17 cellular contexts compared by ENCODE assay signal in the genomic region with DNA sequence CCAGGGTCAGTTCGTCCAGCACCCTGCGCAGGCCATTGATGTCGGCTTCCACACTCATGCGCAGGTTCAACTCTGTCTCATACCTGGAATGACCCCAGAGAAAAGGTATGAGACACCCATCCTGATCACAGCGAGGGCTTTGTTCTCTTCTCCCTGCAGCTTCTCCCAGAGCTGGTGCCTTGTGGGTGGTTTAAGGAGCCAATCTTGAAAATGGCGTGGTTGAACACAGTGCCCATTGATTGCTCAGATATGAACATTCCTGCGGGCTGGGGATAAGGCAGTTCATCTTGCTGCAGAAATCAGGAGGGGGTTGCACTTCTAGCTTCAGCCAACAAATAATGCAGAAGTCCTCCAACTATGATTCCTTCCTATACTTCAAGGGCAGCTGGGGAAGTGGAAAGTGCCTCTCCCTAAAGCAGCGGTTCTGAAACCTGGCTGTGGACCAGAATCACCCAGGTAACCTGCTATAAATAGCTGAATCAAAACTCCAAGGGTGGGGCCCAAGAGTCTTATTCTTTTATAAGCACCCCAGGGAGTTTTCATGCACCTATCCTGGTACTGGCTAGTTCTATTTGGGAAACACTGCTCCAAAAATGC. TPM values are rescaled to one million over a fixed set of nuclear protein-coding genes. Genes with fewer than 3 reads are reported as not detected.
"Had no signal": no experiment of that assay in that cellular context is flagged by ENCODE, and none has a peak within 500 bp of the region (broad histone marks: within the 10 kb centered on the region; RNA-seq: fewer than 3 reads in every experiment).

No MANE protein-coding gene starts in this region.

RNA-seq across cellular contexts. Expression of gene KRT14, which starts 2.3 kb away (rescaled TPM):
- total RNA-seq: colonic mucosa; kidney epithelial cell; liver; naive thymus-derived CD8-positive, alpha-beta T cell; sigmoid colon had no signal
- polyA plus RNA-seq: liver; naive thymus-derived CD8-positive, alpha-beta T cell; neural cell had no signal

RNA-seq across cellular contexts. Expression of gene KRT9, which starts 12.6 kb away (rescaled TPM):
- total RNA-seq: colonic mucosa; dermis blood vessel endothelial cell; esophagus muscularis mucosa; hepatocyte; kidney epithelial cell; left colon; liver; mucosa of descending colon; naive thymus-derived CD8-positive, alpha-beta T cell; osteoblast; pulmonary artery endothelial cell; right atrium auricular region; sigmoid colon; thyroid gland had no signal
- polyA plus RNA-seq: hepatocyte; liver; naive thymus-derived CD8-positive, alpha-beta T cell; neural cell; sigmoid colon; smooth muscle cell had no signal

RNA-seq across cellular contexts. Expression of gene KRT16, which starts 28.1 kb away (rescaled TPM):
- total RNA-seq: colonic mucosa; left colon; liver; mucosa of descending colon; naive thymus-derived CD8-positive, alpha-beta T cell; uterus had no signal
- polyA plus RNA-seq: liver; naive thymus-derived CD8-positive, alpha-beta T cell; neural cell had no signal

RNA-seq across cellular contexts. Expression of gene KRT17, which starts 39.9 kb away (rescaled TPM):
- total RNA-seq: liver; naive thymus-derived CD8-positive, alpha-beta T cell; right atrium auricular region had no signal
- polyA plus RNA-seq: naive thymus-derived CD8-positive, alpha-beta T cell; neural cell had no signal

RNA-seq across cellular contexts. Expression of gene KRT19, which starts 56.3 kb away (rescaled TPM):
- total RNA-seq: naive thymus-derived CD8-positive, alpha-beta T cell had no signal
- polyA plus RNA-seq: naive thymus-derived CD8-positive, alpha-beta T cell had no signal
